In genomic region chr16:28208131-28208530, GRCh38 we compare ENCODE assay signal across 17 cellular contexts. TPM values are rescaled to one million over a fixed set of nuclear protein-coding genes. Genes with fewer than 3 reads are reported as not detected.
DNase-seq lines count a peak whose midpoint lies in the region; TF ChIP-seq lines count a peak whose summit lies in the region.
"Had no signal": no experiment of that assay in that cellular context is flagged by ENCODE, and none has a peak within 500 bp of the region (broad histone marks: within the 10 kb centered on the region; RNA-seq: fewer than 3 reads in every experiment).

No MANE protein-coding gene starts in this region.

- peaks cover 38% of the 10 kb centered on the region for H3K4me1 Mint-ChIP-seq in activated T-cell treated with anti-CD3 and anti-CD28 coated beads, Interleukin-2, amount 50 U/mL, for 24 hours (ENCODE audit: low read depth)
- peaks cover 17 to 30% (median 29%) of the 10 kb centered on the region in 3 donors for H3K4me1 Mint-ChIP-seq in IgD-negative memory B cell
- peaks cover 28% of the 10 kb centered on the region for H3K4me1 Mint-ChIP-seq in activated naive CD8-positive, alpha-beta T cell treated with anti-CD3 and anti-CD28 coated beads for 36 hours

- H3K79me2 ChIP-seq in smooth muscle cell (ENCODE audit: low read depth): peaks cover 85% of the 10 kb centered on the region

- H2BK120ac ChIP-seq in neuronal stem cell (ENCODE audit: low read depth, low read length): no peak overlapping the region

- no peak overlapping the region for H2AK5ac ChIP-seq in neuronal stem cell (ENCODE audit: low read depth, low read length)

- H4K91ac ChIP-seq in neuronal stem cell (ENCODE audit: low read depth, low read length, poor library complexity): no peak overlapping the region

- H3K4me1 ChIP-seq in neuronal stem cell (ENCODE audit: control insufficient read depth in 2 of 2, insufficient read depth in 1 of 2, low read depth in 1 of 2, low read length in 2 of 2) (peaks cover 7% of the 10 kb centered on the region in 2 donors), smooth muscle cell (ENCODE audit: low read depth) (peaks cover 9% of the 10 kb centered on the region)
- H3K4me1 ChIP-seq: colonic mucosa had no signal

- H3K27me3 Mint-ChIP-seq in activated T-cell treated with anti-CD3 and anti-CD28 coated beads, Interleukin-2, amount 50 U/mL, for 24 hours: no peaks in the 10 kb centered on the region
- H3K27me3 Mint-ChIP-seq in IgD-negative memory B cell: no peaks in the 10 kb centered on the region
- no peaks in the 10 kb centered on the region for H3K27me3 Mint-ChIP-seq in activated naive CD8-positive, alpha-beta T cell treated with anti-CD3 and anti-CD28 coated beads for 36 hours
- H3K27me3 Mint-ChIP-seq: activated B cell treated with CpG ODN at 0.5 μM for 24 hours had no signal

- H3K9me3 Mint-ChIP-seq in activated T-cell treated with anti-CD3 and anti-CD28 coated beads, Interleukin-2, amount 50 U/mL, for 24 hours: peaks cover 2% of the 10 kb centered on the region
- H3K9me3 Mint-ChIP-seq in IgD-negative memory B cell: no peaks in the 10 kb centered on the region
- H3K9me3 Mint-ChIP-seq in activated naive CD8-positive, alpha-beta T cell treated with anti-CD3 and anti-CD28 coated beads for 36 hours: peaks cover 1% of the 10 kb centered on the region
- H3K9me3 Mint-ChIP-seq: activated B cell treated with CpG ODN at 0.5 μM for 24 hours had no signal

- H3K36me3 ChIP-seq in neuronal stem cell (replicated peaks in 1 of 2; ENCODE audit: control insufficient read depth in 2 of 2, insufficient read depth in 2 of 2, low read length in 2 of 2) (peaks cover 13 to 75% of the 10 kb centered on the region in 2 donors), smooth muscle cell (ENCODE audit: low read depth) (peaks cover 4% of the 10 kb centered on the region)
- H3K36me3 ChIP-seq: colonic mucosa, vagina had no signal

- H3K4me3 ChIP-seq in neuronal stem cell (ENCODE audit: low read length in 2 of 2) (no peak overlapping the region), smooth muscle cell (no peak overlapping the region)
- H3K4me3 ChIP-seq: colonic mucosa, vagina had no signal

- no peak overlapping the region for H2AFZ ChIP-seq in neuronal stem cell (ENCODE audit: low read length)
- H2AFZ ChIP-seq in smooth muscle cell (ENCODE audit: low read depth): no peak overlapping the region

- no peaks in the 10 kb centered on the region for H3K9me3 ChIP-seq in neuronal stem cell (replicated peaks in 1 of 2; ENCODE audit: control insufficient read depth in 2 of 2, insufficient read depth in 1 of 2, low read depth in 1 of 2, low read length in 2 of 2)
- no peaks in the 10 kb centered on the region for H3K9me3 ChIP-seq in smooth muscle cell (replicated peaks; ENCODE audit: low read depth)
- H3K9me3 ChIP-seq: colonic mucosa, vagina had no signal

- peak overlapping the region; percentile 83 for H3K27ac Mint-ChIP-seq in activated T-cell treated with anti-CD3 and anti-CD28 coated beads, Interleukin-2, amount 50 U/mL, for 24 hours
- peak overlapping the region in 2 of 3 donors; percentile 18 to 40 for H3K27ac Mint-ChIP-seq in IgD-negative memory B cell
- peak overlapping the region; percentile 85 for H3K27ac Mint-ChIP-seq in activated naive CD8-positive, alpha-beta T cell treated with anti-CD3 and anti-CD28 coated beads for 36 hours

- peaks cover 8% of the 10 kb centered on the region for H3K79me1 ChIP-seq in neuronal stem cell (ENCODE audit: low read depth, low read length)

- H3K18ac ChIP-seq in neuronal stem cell (ENCODE audit: low read length): no peak overlapping the region

- no peak overlapping the region for H4K8ac ChIP-seq in neuronal stem cell (ENCODE audit: low read depth, low read length)

- H3K9ac ChIP-seq in neuronal stem cell (ENCODE audit: low read depth, low read length, poor library complexity) (no peak overlapping the region), smooth muscle cell (ENCODE audit: low read depth) (no peak overlapping the region)

- H3K4ac ChIP-seq in neuronal stem cell (ENCODE audit: low read length): no peak overlapping the region

- TF ChIP-seq CTCF in smooth muscle cell (IDR thresholded peaks at IDR 0.05; ENCODE audit: borderline replicate concordance, insufficient read depth, poor library complexity, severe bottlenecking): no peak

- no peak overlapping the region for H3K23ac ChIP-seq in neuronal stem cell (ENCODE audit: low read depth, low read length, poor library complexity)

- peaks cover 18% of the 10 kb centered on the region for H3K36me3 Mint-ChIP-seq in activated T-cell treated with anti-CD3 and anti-CD28 coated beads, Interleukin-2, amount 50 U/mL, for 24 hours (ENCODE audit: low read depth)
- peaks cover 3% of the 10 kb centered on the region for H3K36me3 Mint-ChIP-seq in IgD-negative memory B cell
- H3K36me3 Mint-ChIP-seq in activated naive CD8-positive, alpha-beta T cell treated with anti-CD3 and anti-CD28 coated beads for 36 hours: peaks cover 41% of the 10 kb centered on the region

- H3K4me2 ChIP-seq in neuronal stem cell (ENCODE audit: insufficient read depth, low read length, poor library complexity, severe bottlenecking) (peak overlapping the region; percentile 12), smooth muscle cell (no peak overlapping the region)

- peaks cover 10% of the 10 kb centered on the region for H3F3A ChIP-seq in smooth muscle cell (ENCODE audit: low read depth)

- H2BK15ac ChIP-seq in neuronal stem cell (ENCODE audit: low read length): no peak overlapping the region

- peaks cover 77% of the 10 kb centered on the region for H4K20me1 ChIP-seq in smooth muscle cell (ENCODE audit: low read depth)

- no peak overlapping the region for H3K14ac ChIP-seq in neuronal stem cell (ENCODE audit: low read length)

- no peak overlapping the region for H2BK5ac ChIP-seq in neuronal stem cell (ENCODE audit: low read length)

- H3K27me3 ChIP-seq in neuronal stem cell (ENCODE audit: control insufficient read depth in 3 of 3, insufficient read depth in 3 of 3, low read depth in 1 of 3, low read length in 3 of 3) (no peaks in the 10 kb centered on the region), smooth muscle cell (ENCODE audit: low read depth) (no peaks in the 10 kb centered on the region)
- H3K27me3 ChIP-seq: colonic mucosa, vagina had no signal

- H3K27ac ChIP-seq in neuronal stem cell (replicated peaks; ENCODE audit: low read length) (no peak overlapping the region), smooth muscle cell (ENCODE audit: low read depth) (no peak overlapping the region)
- H3K27ac ChIP-seq: colonic mucosa, HL-60, vagina had no signal

- no CpG with 5 or more reads among the region's 4 CpGs for WGBS in neuronal stem cell (ENCODE audit: extremely low coverage in 2 of 2, insufficient read length in 2 of 2, insufficient replicate concordance in 1 of 2), 2 donors
- 89% methylated on average over 4 of the region's 4 CpGs for WGBS in smooth muscle cell (ENCODE audit: low lambda C conversion rate)

- no peak for DNase-seq in activated T-cell treated with anti-CD3 and anti-CD28 coated beads, Interleukin-2, amount 50 U/mL, for 24 hours
- DNase-seq in activated T-cell treated with anti-CD3 and anti-CD28 coated beads for 4 hours (no peak), neuronal stem cell (ENCODE audit: low spot score) (no peak), NCI-H187 (lab: John Stamatoyannopoulos, UW) (no peak), smooth muscle cell (lab: John Stamatoyannopoulos, UW; ENCODE audit: unreplicated experiment) (no peak)
- DNase-seq in activated naive CD8-positive, alpha-beta T cell treated with anti-CD3 and anti-CD28 coated beads for 36 hours: no peak
- DNase-seq in stimulated activated CD4-positive, alpha-beta T cell treated with anti-CD3 and anti-CD28 coated beads, Interleukin-12 subunit alpha, Interleukin-12 subunit beta, amount 100 ng/mL, for 4 hours: no peak
- DNase-seq: activated B cell treated with CpG ODN at 0.5 μM for 24 hours; aorta; colonic mucosa; GOT3; NCI-H1105 treated with DMSO at 0.1 percent for 48 hours; NK-92 treated with Interleukin-12 subunit alpha and Interleukin-12 subunit beta, amount 100 ng/mL, for 24 hours; T-helper 1 cell had no signal

- peak overlapping the region; percentile 98 for H3K4me3 Mint-ChIP-seq in activated T-cell treated with anti-CD3 and anti-CD28 coated beads, Interleukin-2, amount 50 U/mL, for 24 hours
- peak overlapping the region in 2 of 4 donors; percentile 84 to 86 for H3K4me3 Mint-ChIP-seq in IgD-negative memory B cell
- H3K4me3 Mint-ChIP-seq in activated naive CD8-positive, alpha-beta T cell treated with anti-CD3 and anti-CD28 coated beads for 36 hours: peak overlapping the region; percentile 82

- H2BK12ac ChIP-seq in neuronal stem cell (ENCODE audit: low read length): no peak overlapping the region

RNA-seq across cellular contexts. Expression of gene XPO6, which starts 3.6 kb away (rescaled TPM):
- polyA plus RNA-seq in IgD-negative memory B cell: 86.1 TPM
- total RNA-seq in activated naive CD8-positive, alpha-beta T cell treated with anti-CD3 and anti-CD28 coated beads for 36 hours: 100 to 1,000 TPM; 234 to 241 TPM
- polyA plus RNA-seq in neuronal stem cell (2013, experiment 1 of 2): 45.3 TPM
- polyA plus RNA-seq in neuronal stem cell (2013, experiment 2 of 2): 42.8 TPM
- total RNA-seq in smooth muscle cell: 49.8 and 82.1 TPM in 2 replicates
- 39.2 and 42.1 TPM in 2 replicates for polyA plus RNA-seq in smooth muscle cell

Comparison
In these comparisons a context has a peak if more than half of its experiments do, and no peak if none do; other contexts are left out.
1. H3K27ac Mint-ChIP-seq: peak in every context shown above with its lines; median percentile 85 in activated naive CD8-positive, alpha-beta T cell treated with anti-CD3 and anti-CD28 coated beads for 36 hours; 83 in activated T-cell treated with anti-CD3 and anti-CD28 coated beads, Interleukin-2, amount 50 U/mL, for 24 hours; 29 in IgD-negative memory B cell.